ENCODE assay signal across 7 cellular contexts in genomic region chr6:27809067-27809938, GRCh38.
A peak's percentile ranks its signal among the peaks of the same experiment; 100 is the strongest.
DNase-seq lines count a peak whose midpoint lies in the region; TF ChIP-seq lines count a peak whose summit lies in the region.

No MANE protein-coding gene starts in this region.

- H3K36me3 ChIP-seq in SK-N-MC (ENCODE audit: insufficient read depth, low read length): no peaks in the 10 kb centered on the region
- no peaks in the 10 kb centered on the region for H3K36me3 ChIP-seq in skeletal muscle tissue (ENCODE audit: control insufficient read depth in 3 of 3, insufficient read depth in 3 of 3, low read length in 3 of 3)

- H3K9ac ChIP-seq in H9 (ENCODE audit: extremely low read depth, insufficient read length, low read length): peak overlapping the region; percentile 94
- H3K9ac ChIP-seq in SK-N-MC (ENCODE audit: insufficient read length): peak overlapping the region; percentile 74
- H3K9ac ChIP-seq in skeletal muscle tissue (ENCODE audit: low read depth in 1 of 3, low read length in 3 of 3): peak overlapping the region in 1 of 3 donors; percentile 64

- no peak overlapping the region for H2BK120ac ChIP-seq in H9 (ENCODE audit: low read depth, low read length, poor library complexity, severe bottlenecking)

- no peak overlapping the region for H2BK20ac ChIP-seq in H9 (ENCODE audit: low read depth, low read length, poor library complexity, severe bottlenecking)

- H3K23me2 ChIP-seq in H9 (ENCODE audit: insufficient read length, low read depth, low read length, poor library complexity, severe bottlenecking): peaks cover 15% of the 10 kb centered on the region

- peaks cover 0 to 5% (median 2%) of the 10 kb centered on the region in 3 experiments; a peak in 2 of 7 replicates for H3K36me3 Mint-ChIP-seq in H9 (ENCODE audit: insufficient read depth in 1 of 3, low read depth in 3 of 3)

- H2AK5ac ChIP-seq in H9 (ENCODE audit: insufficient read length, low read length): no peak overlapping the region

- no peak overlapping the region for H2AFZ ChIP-seq in H9 (ENCODE audit: low read length)

- no peak overlapping the region for H4K91ac ChIP-seq in H9 (ENCODE audit: insufficient read length, low read depth, low read length)

- peak overlapping the region; percentile 99 for H3K4me3 ChIP-seq in SK-N-MC
- H3K4me3 ChIP-seq in fibroblast of pulmonary artery (replicated peaks; ENCODE audit: low read depth, low read length): peak overlapping the region; percentile 80
- peak overlapping the region; percentile 79 to 84 (median 84) for H3K4me3 ChIP-seq in skeletal muscle tissue (ENCODE audit: low read length in 3 of 3)

- no peak overlapping the region for H3K23ac ChIP-seq in H9 (ENCODE audit: insufficient read length, low read depth, low read length)

- no peak overlapping the region for H3K18ac ChIP-seq in H9 (ENCODE audit: insufficient read length, low read depth, low read length)

- H3K14ac ChIP-seq in H9 (ENCODE audit: insufficient read depth, low read length): no peak overlapping the region

- H3K9me3 Mint-ChIP-seq in H9: no peaks in the 10 kb centered on the region; a peak in 1 of 5 replicates

- no peak for DNase-seq in H9
- no peak for DNase-seq in SK-N-MC (ENCODE audit: low read depth, low spot score)
- DNase-seq in fibroblast of pulmonary artery (ENCODE audit: low read depth): no peak
- DNase-seq in stimulated activated CD4-positive, alpha-beta T cell treated with anti-CD3 and anti-CD28 coated beads, Interleukin-4, amount 100 ng/mL, for 4 hours: no peak
- DNase-seq in activated CD4-positive, CD25-positive, alpha-beta regulatory T cell treated with anti-CD3 and anti-CD28 coated beads, Interleukin-2, amount 50 U/mL, for 72 hours: no peak
- DNase-seq in stimulated activated CD4-positive, alpha-beta T cell treated with anti-CD3 and anti-CD28 coated beads, Interleukin-4, amount 100 ng/mL, for 1 hour: no peak

- H3K79me1 ChIP-seq in H9 (ENCODE audit: insufficient read depth, low read depth, low read length, poor library complexity, severe bottlenecking): no peaks in the 10 kb centered on the region

- peak overlapping the region; percentile 98 to 99 (median 99); a peak in 6 of 7 replicates for H3K27ac Mint-ChIP-seq in H9

- H4K20me1 ChIP-seq in H9 (ENCODE audit: control insufficient read depth, insufficient read depth, insufficient read length): no peaks in the 10 kb centered on the region

- H3K4ac ChIP-seq in H9 (ENCODE audit: low read depth, low read length): no peak overlapping the region

- H3K27ac ChIP-seq in H9 (ENCODE audit: insufficient read length, low read depth, low read length): peak overlapping the region; percentile 84
- peak overlapping the region; percentile 95 for H3K27ac ChIP-seq in SK-N-MC
- no peak overlapping the region for H3K27ac ChIP-seq in skeletal muscle tissue (ENCODE audit: low read depth, low read length)

- TF ChIP-seq CTCF in H9 (conservative IDR thresholded peaks at IDR 0.05) (no peak), fibroblast of pulmonary artery (IDR thresholded peaks at IDR 0.05; ENCODE audit: low read length, missing control alignments) (no peak)

- H3K4me1 ChIP-seq in H9 (ENCODE audit: insufficient read depth, low read length): no peaks in the 10 kb centered on the region
- H3K4me1 ChIP-seq in skeletal muscle tissue (ENCODE audit: control insufficient read depth in 3 of 3, insufficient read depth in 3 of 3, low read length in 3 of 3): peaks cover 8 to 18% (median 16%) of the 10 kb centered on the region in 3 donors

- H2BK12ac ChIP-seq in H9 (ENCODE audit: insufficient read length, low read depth, low read length): no peak overlapping the region

- H2BK5ac ChIP-seq in H9 (ENCODE audit: insufficient read length, low read length): no peak overlapping the region

- H4K5ac ChIP-seq in H9 (ENCODE audit: insufficient read length, low read depth, low read length): no peak overlapping the region

- no peaks in the 10 kb centered on the region for H3K79me2 ChIP-seq in H9 (ENCODE audit: insufficient read depth, low read length)

- no peaks in the 10 kb centered on the region for H3K9me3 ChIP-seq in H9 (ENCODE audit: control insufficient read depth, low read depth, low read length)
- no peaks in the 10 kb centered on the region; the same call in 1 of the 2 replicates for H3K9me3 ChIP-seq in SK-N-MC (ENCODE audit: low read depth, low read length)
- no peaks in the 10 kb centered on the region for H3K9me3 ChIP-seq in skeletal muscle tissue (ENCODE audit: control insufficient read depth in 3 of 3, low read length in 3 of 3)

- no CpG with 5 or more reads among the region's 7 CpGs for WGBS in H9 (ENCODE audit: extremely low coverage, insufficient read length, low lambda C conversion rate)

- H4K8ac ChIP-seq in H9 (replicated peaks; ENCODE audit: insufficient read length, low read depth, low read length): no peak overlapping the region

- H3K4me2 ChIP-seq in H9 (ENCODE audit: insufficient read depth, insufficient read length, low read length): peak overlapping the region; percentile 91

- no peak overlapping the region for H3K56ac ChIP-seq in H9 (ENCODE audit: insufficient read length, low read depth, low read length)

- H3K4me1 Mint-ChIP-seq in H9: peaks cover 36 to 48% of the 10 kb centered on the region in 2 experiments

- H2BK15ac ChIP-seq in H9 (ENCODE audit: low read depth, low read length): no peak overlapping the region

- H3K27me3 ChIP-seq in H9 (ENCODE audit: insufficient read depth, low read length): no peaks in the 10 kb centered on the region
- H3K27me3 ChIP-seq in skeletal muscle tissue (ENCODE audit: control insufficient read depth in 3 of 3, insufficient read depth in 3 of 3, low read length in 3 of 3): peaks cover 27 to 41% (median 40%) of the 10 kb centered on the region in 3 donors

- peaks cover 4% of the 10 kb centered on the region; the same call in 1 of the 2 replicates for H3K27me3 Mint-ChIP-seq in H9 (ENCODE audit: low read depth)

- H3K4me3 Mint-ChIP-seq in H9: peak overlapping the region; percentile 90 to 98

- H3T11ph ChIP-seq in H9 (ENCODE audit: low read length): no peak overlapping the region
